17 cellular contexts compared by ENCODE assay signal in genomic region chr12:63929426-63929825, GRCh38.
DNase-seq lines count a peak whose midpoint lies in the region; ATAC-seq and TF ChIP-seq lines count a peak whose summit lies in the region.
"Had no signal": no experiment of that assay in that cellular context is flagged by ENCODE, and none has a peak within 500 bp of the region (broad histone marks: within the 10 kb centered on the region; RNA-seq: fewer than 3 reads in every experiment).

No MANE protein-coding gene starts in this region.

- H3K4me1 ChIP-seq in mammary epithelial cell (ENCODE audit: insufficient read depth, low read length): peaks cover 12% of the 10 kb centered on the region
- H3K4me1 ChIP-seq in Panc1 (ENCODE audit: control insufficient read depth, insufficient read depth, low read length): no peaks in the 10 kb centered on the region; the same call in 1 of the 2 replicates
- H3K4me1 ChIP-seq: BLaER1, Caco-2 had no signal

- CTCF ChIA-PET in mammary epithelial cell (lab: Charles Lee; ENCODE audit: low non-redundant PET) (no interaction called here), MCF 10A (lab: Yijun Ruan, JAX) (interaction anchor here (0.6 to 2.5 kb wide), 4 partner anchors 39 to 531 kb away, joined by 3 to 11 read pairs (median 4); partner anchors contain the start of gene SRGAP1), Panc1 (lab: Charles Lee) (interaction anchor here (0.7 kb wide), 1 partner anchor 1000 kb away, joined by 9 read pairs; no protein-coding TSS in a partner anchor), T-cell (lab: Charles Lee) (interaction anchor here (0.6 to 0.7 kb wide), 2 partner anchors 20 to 1154 kb away, joined by 3 to 4 read pairs; no protein-coding TSS in a partner anchor)

- H3K9me3 ChIP-seq in mammary epithelial cell (replicated peaks; ENCODE audit: insufficient read depth, low read length) (no peaks in the 10 kb centered on the region), Panc1 (ENCODE audit: control insufficient read depth, insufficient read depth, low read depth, low read length) (no peaks in the 10 kb centered on the region)
- H3K9me3 ChIP-seq: BLaER1, Caco-2 had no signal

- H3K27me3 ChIP-seq in mammary epithelial cell (ENCODE audit: insufficient read depth, low read length) (no peaks in the 10 kb centered on the region), Panc1 (ENCODE audit: control insufficient read depth, insufficient read depth, low read length) (no peaks in the 10 kb centered on the region)
- H3K27me3 ChIP-seq: BLaER1 had no signal

- no peak overlapping the region for H3K27ac Mint-ChIP-seq in MCF 10A (ENCODE audit: low read depth, unreplicated experiment)
- no peak overlapping the region for H3K27ac Mint-ChIP-seq in T-cell
- H3K27ac Mint-ChIP-seq: CD8-positive, alpha-beta memory T cell; IgD-negative memory B cell had no signal

- no peak overlapping the region for H3K4me2 ChIP-seq in mammary epithelial cell (ENCODE audit: insufficient read depth, low read depth, low read length)
- H3K4me2 ChIP-seq: BLaER1 had no signal

- BruUV-seq in mammary epithelial cell (replicated peaks; lab: Mats Ljungman, UMichigan): no TSS peak
- no TSS peak for BruUV-seq in MCF 10A (replicated peaks; lab: Mats Ljungman, UMichigan)
- no TSS peak for BruUV-seq in Panc1 (replicated peaks; lab: Mats Ljungman, UMichigan)

- TF ChIP-seq CTCF in mammary epithelial cell (conservative IDR thresholded peaks at IDR 0.05 in 1 of 2, IDR thresholded peaks at IDR 0.05 in 1 of 2; ENCODE audit: extremely low read depth in 1 of 2, insufficient read depth in 1 of 2, low read depth in 1 of 2, low read length in 2 of 2) (no peak), MCF 10A (IDR thresholded peaks at IDR 0.05; ENCODE audit: unreplicated experiment) (no peak), Panc1 (IDR thresholded peaks at IDR 0.05) (no peak)

- H2AFZ ChIP-seq in mammary epithelial cell (ENCODE audit: low read depth, low read length): no peak overlapping the region

- H3K27me3 Mint-ChIP-seq in MCF 10A (ENCODE audit: insufficient read depth, unreplicated experiment) (no peaks in the 10 kb centered on the region), T-cell (peaks cover 2 to 15% of the 10 kb centered on the region in 2 donors)

- no peaks in the 10 kb centered on the region for H3K36me3 ChIP-seq in mammary epithelial cell (ENCODE audit: insufficient read depth, low read length)
- no peaks in the 10 kb centered on the region for H3K36me3 ChIP-seq in Panc1 (ENCODE audit: control insufficient read depth, insufficient read depth, low read length)
- H3K36me3 ChIP-seq: BLaER1 had no signal

- ATAC-seq in Panc1 (no peak), T-cell (replicated peaks in 1 of 4) (no peak), HG03108 (IDR thresholded peaks at IDR 0.05; ENCODE audit: unreplicated experiment) (no peak)

- H3K4me3 ChIP-seq in mammary epithelial cell (replicated peaks in 1 of 3; ENCODE audit: insufficient read depth in 1 of 3, low read depth in 2 of 3, low read length in 3 of 3) (no peak overlapping the region), Panc1 (ENCODE audit: low read depth in 2 of 2, low read length in 2 of 2) (no peak overlapping the region)
- H3K4me3 ChIP-seq: BLaER1 had no signal

- H3K9me3 Mint-ChIP-seq in MCF 10A (ENCODE audit: unreplicated experiment): peaks cover 9% of the 10 kb centered on the region
- no peaks in the 10 kb centered on the region for H3K9me3 Mint-ChIP-seq in T-cell
- H3K9me3 Mint-ChIP-seq: H9, IgD-negative memory B cell had no signal

- dilution Hi-C loops in mammary epithelial cell (cut with HindIII; ENCODE audit: low sequenced_read_pairs): loop anchor here (5.0 kb wide), 1 partner anchor 58 kb away; no protein-coding TSS in a partner anchor

- in situ Hi-C loops in mammary epithelial cell (cut with MboI; ENCODE audit: low sequenced_read_pairs in 2 of 2) (no loop called here), Panc1 (cut with HindIII; ENCODE audit: low pct_unique_long_range_greater_than_20kb, low sequenced_read_pairs) (no loop called here)

- H3K27ac ChIP-seq in mammary epithelial cell (ENCODE audit: insufficient read depth, low read depth, low read length): peak overlapping the region; percentile 6
- peak overlapping the region; percentile 45; the same call in 1 of the 2 replicates for H3K27ac ChIP-seq in Panc1 (ENCODE audit: low read length)
- peak overlapping the region; percentile 32 for H3K27ac ChIP-seq in epithelial cell of prostate
- H3K27ac ChIP-seq: 22Rv1, BLaER1 had no signal

- POLR2A ChIA-PET in MCF 10A (lab: Yijun Ruan, JAX): interaction anchor here (0.7 to 4.1 kb wide), 10 partner anchors 11 to 111 kb away, joined by 3 to 45 read pairs (median 3); no protein-coding TSS in a partner anchor
- POLR2A ChIA-PET in Panc1 (lab: Charles Lee): interaction anchor here (0.7 kb wide), 1 partner anchor 15 kb away, joined by 6 read pairs; no protein-coding TSS in a partner anchor
- POLR2A ChIA-PET in T-cell (lab: Charles Lee): no interaction called here

- 41% methylated on average over 3 of the region's 3 CpGs for WGBS in mammary epithelial cell (ENCODE audit: low coverage, missing lambda C conversion rate)

- intact Hi-C loops in mammary epithelial cell (cut with micrococcal nuclease): no loop called here
- intact Hi-C loops in MCF 10A (cut with micrococcal nuclease): no loop called here
- intact Hi-C loops in Panc1 (cut with micrococcal nuclease; ENCODE audit: unreplicated experiment): no loop called here

- DNase-seq in mammary epithelial cell: no peak
- no peak for DNase-seq in MCF 10A (ENCODE audit: unreplicated experiment)
- DNase-seq in Panc1 (ENCODE audit: low read depth, low spot score): no peak
- DNase-seq in epithelial cell of prostate (ENCODE audit: low read depth, low spot score): no peak
- DNase-seq in A172 (ENCODE audit: low spot score): no peak
- no peak for DNase-seq in T-cell
- no peak for DNase-seq in NCI-H446 treated with DMSO at 0.1 percent for 48 hours (lab: John Stamatoyannopoulos, UW)
- DNase-seq: AML-193; Caco-2; CD8-positive, alpha-beta memory T cell; DND-41; GOT3; H9 had no signal

- H3K4me1 Mint-ChIP-seq in MCF 10A (ENCODE audit: insufficient read depth, unreplicated experiment) (peaks cover 33% of the 10 kb centered on the region), T-cell (no peaks in the 10 kb centered on the region)
- H3K4me1 Mint-ChIP-seq: CD8-positive, alpha-beta memory T cell; IgD-negative memory B cell had no signal

- H3K79me2 ChIP-seq in mammary epithelial cell (ENCODE audit: insufficient read depth, low read length): peaks cover 95% of the 10 kb centered on the region

- no peak overlapping the region for H3K9ac ChIP-seq in mammary epithelial cell (ENCODE audit: insufficient read depth, low read length)
- H3K9ac ChIP-seq: BLaER1 had no signal

- H3K36me3 Mint-ChIP-seq in MCF 10A (ENCODE audit: insufficient read depth, unreplicated experiment) (peaks cover 7% of the 10 kb centered on the region), T-cell (no peaks in the 10 kb centered on the region)
- H3K36me3 Mint-ChIP-seq: IgD-negative memory B cell had no signal

- no peak overlapping the region for H3K4me3 Mint-ChIP-seq in MCF 10A (ENCODE audit: unreplicated experiment)
- H3K4me3 Mint-ChIP-seq in T-cell: no peak overlapping the region
- H3K4me3 Mint-ChIP-seq: CD8-positive, alpha-beta memory T cell; H9; IgD-negative memory B cell had no signal

- H4K20me1 ChIP-seq in mammary epithelial cell (ENCODE audit: insufficient read depth, low read length): no peaks in the 10 kb centered on the region
- H4K20me1 ChIP-seq: BLaER1 had no signal

Comparison
In these comparisons a context has a peak if more than half of its experiments do, and no peak if none do; other contexts are left out.
1. POLR2A ChIA-PET loops: an anchor here in MCF 10A (0.7 to 4.1 kb wide) and Panc1 (0.7 kb wide); none called in T-cell.